In the genomic region with DNA sequence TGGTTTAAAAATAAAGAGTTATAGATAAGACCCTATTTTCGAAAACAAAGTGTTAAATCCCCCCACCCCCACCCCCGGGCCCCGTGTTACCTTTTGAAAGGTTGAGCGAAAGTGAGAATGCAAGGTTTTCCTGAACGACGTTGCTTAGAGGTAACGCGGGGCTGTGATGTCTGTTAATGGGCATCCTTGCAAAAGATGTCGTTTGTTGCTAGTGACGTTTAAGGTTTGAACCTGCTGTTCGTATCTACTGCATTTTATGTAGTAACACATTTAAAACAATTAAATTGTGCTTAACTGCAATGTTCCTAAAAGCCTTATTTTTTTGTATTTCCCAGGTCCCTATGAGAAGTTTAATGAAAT, we compare ENCODE assay signal across 8 cellular contexts. TPM values are rescaled to one million over a fixed set of nuclear protein-coding genes. Genes with fewer than 3 reads are reported as not detected.
A peak's percentile ranks its signal among the peaks of the same experiment; 100 is the strongest.
DNase-seq lines count a peak whose midpoint lies in the region; ATAC-seq and TF ChIP-seq lines count a peak whose summit lies in the region.

No MANE protein-coding gene starts in this region.

- H3K4me1 ChIP-seq in ascending aorta = peaks cover 0 to 19% of the 10 kb centered on the region in 2 donors
- H3K4me1 ChIP-seq in left lung = peaks cover 7 to 57% of the 10 kb centered on the region in 2 donors

- no peak for TF ChIP-seq CTCF in ascending aorta (IDR thresholded peaks at IDR 0.05)
- TF ChIP-seq CTCF in left lung (IDR thresholded peaks at IDR 0.05) = no peak

- H3K4me3 ChIP-seq in ascending aorta (peak overlapping the region; percentile 92 to 93), left lung (peak overlapping the region; percentile 66 to 82)

- DNase-seq in DMS79 treated with DMSO at 0.1 percent for 48 hours (lab: John Stamatoyannopoulos, UW) (peak; percentile 8), DMS79 (lab: John Stamatoyannopoulos, UW) (no peak), NCI-H2171 (lab: John Stamatoyannopoulos, UW) (peak; percentile 16), ascending aorta (ENCODE audit: low spot score in 2 of 2) (no peak), left lung (no peak), COLO829 (ENCODE audit: low spot score) (no peak)
- DNase-seq in stimulated activated naive CD4-positive, alpha-beta T cell treated with Interleukin-2 at 50 U/mL for 16 hours (lab: John Stamatoyannopoulos, UW) = peak; percentile 52

- no peak for ATAC-seq in left lung
- ATAC-seq in GM21737 (IDR thresholded peaks at IDR 0.05; ENCODE audit: unreplicated experiment) = no peak

- intact Hi-C loops in ascending aorta (cut with DNase I) = no loop called here
- intact Hi-C loops in left lung (cut with DNase I) = no loop called here

- H3K36me3 ChIP-seq in ascending aorta (no peaks in the 10 kb centered on the region), left lung (no peaks in the 10 kb centered on the region)

- H3K27me3 ChIP-seq in ascending aorta (no peaks in the 10 kb centered on the region), left lung (no peaks in the 10 kb centered on the region)

- H3K27ac ChIP-seq in ascending aorta = peak overlapping the region in 1 of 2 donors; percentile 90
- peak overlapping the region; percentile 91 to 93 for H3K27ac ChIP-seq in left lung

- H3K9me3 ChIP-seq in ascending aorta = no peaks in the 10 kb centered on the region
- no peaks in the 10 kb centered on the region for H3K9me3 ChIP-seq in left lung

RNA-seq across cellular contexts. Expression of a gene that starts 1.2 kb away (rescaled TPM):
- 29.2 TPM for total RNA-seq in ascending aorta
- total RNA-seq in left lung = 10 to 100 TPM; 54.8 to 60.1 TPM

Comparison
In these comparisons a context has a peak if more than half of its experiments do, and no peak if none do; other contexts are left out.
1. DNase-seq: peak in DMS79 treated with DMSO at 0.1 percent for 48 hours (single experiment), NCI-H2171 (single experiment) and stimulated activated naive CD4-positive, alpha-beta T cell treated with Interleukin-2 at 50 U/mL for 16 hours (single experiment); none in DMS79 (single experiment), ascending aorta (0 of 2), left lung (0 of 2) and COLO829 (single experiment).